ENCODE assay signal across 8 cellular contexts in genomic region chr2:231037202-231037730, GRCh38. TPM values are rescaled to one million over a fixed set of nuclear protein-coding genes. Genes with fewer than 3 reads are reported as not detected.
DNase-seq lines count a peak whose midpoint lies in the region; ATAC-seq, FAIRE-seq and TF ChIP-seq lines count a peak whose summit lies in the region.

Gene C2orf72, plus strand, starts transcription at chr2:231037523. Its CDS starts 43 bp downstream, at chr2:231037566.

- H3K79me2 ChIP-seq in PC-3 (ENCODE audit: low read length) (no peaks in the 10 kb centered on the region), fibroblast of lung (ENCODE audit: control insufficient read depth, insufficient read depth, low read length) (no peaks in the 10 kb centered on the region)

- peak; percentile 49 for DNase-seq in GM12891 (ENCODE audit: insufficient read length, low spot score)
- DNase-seq in PC-3 = no peak
- no peak for DNase-seq in fibroblast of lung (ENCODE audit: low read depth in 2 of 2)
- no peak for DNase-seq in retinal pigment epithelial cell (ENCODE audit: low read depth)
- no peak for DNase-seq in cerebellar nuclear complex (lab: John Stamatoyannopoulos, UW)

- POLR2A ChIA-PET in PC-3 (lab: Charles Lee; ENCODE audit: unreplicated experiment) = no interaction called here

- peak; percentile 55 for ATAC-seq in PC-3
- ATAC-seq in GM21717 (IDR thresholded peaks at IDR 0.05; ENCODE audit: unreplicated experiment) = no peak
- no peak for ATAC-seq in HG03571 (IDR thresholded peaks at IDR 0.05; ENCODE audit: unreplicated experiment)
- no peak for ATAC-seq in HG03469 (IDR thresholded peaks at IDR 0.05; ENCODE audit: unreplicated experiment)

- peak within 1 kb of the TSS; percentile 53 for H3K4me3 ChIP-seq in PC-3 (ENCODE audit: low read length)
- no peak within 1 kb of the TSS for H3K4me3 ChIP-seq in fibroblast of lung (replicated peaks in 1 of 4; ENCODE audit: control extremely low read depth in 1 of 4, insufficient read depth in 1 of 4, low read depth in 3 of 4, low read length in 4 of 4)
- H3K4me3 ChIP-seq in retinal pigment epithelial cell (ENCODE audit: low read length) = peak within 1 kb of the TSS; percentile 37

- peak within 1 kb of the TSS; percentile 77 for H3K4me2 ChIP-seq in PC-3 (ENCODE audit: low read length)
- H3K4me2 ChIP-seq in fibroblast of lung (ENCODE audit: extremely low read depth, insufficient read depth, low read length) = peak within 1 kb of the TSS; percentile 35

- H4K20me1 ChIP-seq in PC-3 (ENCODE audit: low read length) = no peaks in the 10 kb centered on the region
- H4K20me1 ChIP-seq in fibroblast of lung (ENCODE audit: control insufficient read depth, extremely low read depth, insufficient read depth, low read length) = no peaks in the 10 kb centered on the region

- TF ChIP-seq CTCF in PC-3 (conservative IDR thresholded peaks at IDR 0.05; ENCODE audit: low read depth, low read length) (no peak), fibroblast of lung (conservative IDR thresholded peaks at IDR 0.05 in 1 of 2, IDR thresholded peaks at IDR 0.05 in 1 of 2; ENCODE audit: low read depth in 1 of 2, low read length in 2 of 2) (no peak), retinal pigment epithelial cell (conservative IDR thresholded peaks at IDR 0.05; ENCODE audit: low read depth, low read length) (no peak)

- H3F3A ChIP-seq in PC-3 (ENCODE audit: low read length, unreplicated experiment) = no peaks in the 10 kb centered on the region

- H3K4me1 ChIP-seq in PC-3 (ENCODE audit: insufficient read depth, low read length) (no peaks in the 10 kb centered on the region), fibroblast of lung (ENCODE audit: control insufficient read depth, extremely low read depth, insufficient read depth, low read length) (no peaks in the 10 kb centered on the region)

- H3K36me3 ChIP-seq in PC-3 (ENCODE audit: low read depth, low read length) (no peaks in the 10 kb centered on the region), fibroblast of lung (ENCODE audit: control insufficient read depth, insufficient read depth, low read length) (no peaks in the 10 kb centered on the region)

- no peaks in the 10 kb centered on the region for H3K9me2 ChIP-seq in PC-3 (replicated peaks; ENCODE audit: low read length)

- BruUV-seq in PC-3 (replicated peaks; lab: Mats Ljungman, UMichigan) = no TSS peak

- CTCF ChIA-PET in PC-3 (lab: Charles Lee) = no interaction called here

- no peak for FAIRE-seq in GM12891 (lab: Jason Lieb, UNC)

- H2AFZ ChIP-seq in PC-3 (ENCODE audit: low read length) (no peak within 1 kb of the TSS), fibroblast of lung (ENCODE audit: low read length) (peak within 1 kb of the TSS; percentile 20)

- H3K9me3 ChIP-seq in PC-3 (ENCODE audit: low read length) (no peaks in the 10 kb centered on the region), fibroblast of lung (ENCODE audit: control insufficient read depth, insufficient read depth, low read depth, low read length) (no peaks in the 10 kb centered on the region)

- H3K9ac ChIP-seq in PC-3 (ENCODE audit: low read length) = no peak within 1 kb of the TSS
- no peak within 1 kb of the TSS for H3K9ac ChIP-seq in fibroblast of lung (ENCODE audit: insufficient read depth, low read length)

- intact Hi-C loops in PC-3 (cut with micrococcal nuclease) = no loop called here

- no peak within 1 kb of the TSS for H3K27ac ChIP-seq in PC-3 (ENCODE audit: low read length)
- H3K27ac ChIP-seq in fibroblast of lung (ENCODE audit: insufficient read depth, low read length) = no peak within 1 kb of the TSS

- TF ChIP-seq POLR2A in GM12891 (IDR thresholded peaks at IDR 0.05; ENCODE audit: low read depth, low read length) = no peak

- H3K27me3 ChIP-seq in PC-3 (ENCODE audit: low read length) (peaks cover 21% of the 10 kb centered on the region), fibroblast of lung (ENCODE audit: control insufficient read depth, insufficient read depth, low read length) (peaks cover 30% of the 10 kb centered on the region)

TF ChIP-seq in GM12891, 5 proteins besides CTCF, POLR2A, EP300 and RAD21:
- TF ChIP-seq TAF1 (IDR thresholded peaks at IDR 0.05; ENCODE audit: low read depth, low read length) (no peak), POLR2AphosphoS5 (IDR thresholded peaks at IDR 0.05; ENCODE audit: low read depth, low read length) (no peak), SPI1 (IDR thresholded peaks at IDR 0.05; ENCODE audit: low read depth, low read length) (no peak), POU2F2 (IDR thresholded peaks at IDR 0.05; ENCODE audit: low read depth, low read length) (no peak), PAX5 (IDR thresholded peaks at IDR 0.05; ENCODE audit: insufficient read depth, low read length, severe bottlenecking) (no peak)

RNA-seq across cellular contexts. Expression of gene C2orf72, which starts in this region (rescaled TPM):
- 0.82 TPM for polyA plus RNA-seq in GM12891 (2012; ENCODE audit: low read depth, missing spikeins)
- total RNA-seq in PC-3 (2014; rRNA removed) = 0.40 and 4.3 TPM in 2 replicates
- total RNA-seq in fibroblast of lung = 0.33 TPM in 1 of 2 replicates, not detected in the other
- polyA plus RNA-seq in fibroblast of lung = 0.09 and 1.9 TPM in 2 replicates
- 0.16 and 1.3 TPM in 2 replicates for polyA plus RNA-seq in fibroblast of lung (2012)
- polyA minus RNA-seq in fibroblast of lung (ENCODE audit: low replicate concordance) = 3.0 TPM in 1 of 2 replicates, not detected in the other

Comparison
In these comparisons a context has a peak if more than half of its experiments do, and no peak if none do; other contexts are left out.
1. H3K4me3 ChIP-seq: peak in PC-3 (single experiment) and retinal pigment epithelial cell (single experiment); none in fibroblast of lung (0 of 4).